8 cellular contexts compared by ENCODE assay signal in the genomic region with DNA sequence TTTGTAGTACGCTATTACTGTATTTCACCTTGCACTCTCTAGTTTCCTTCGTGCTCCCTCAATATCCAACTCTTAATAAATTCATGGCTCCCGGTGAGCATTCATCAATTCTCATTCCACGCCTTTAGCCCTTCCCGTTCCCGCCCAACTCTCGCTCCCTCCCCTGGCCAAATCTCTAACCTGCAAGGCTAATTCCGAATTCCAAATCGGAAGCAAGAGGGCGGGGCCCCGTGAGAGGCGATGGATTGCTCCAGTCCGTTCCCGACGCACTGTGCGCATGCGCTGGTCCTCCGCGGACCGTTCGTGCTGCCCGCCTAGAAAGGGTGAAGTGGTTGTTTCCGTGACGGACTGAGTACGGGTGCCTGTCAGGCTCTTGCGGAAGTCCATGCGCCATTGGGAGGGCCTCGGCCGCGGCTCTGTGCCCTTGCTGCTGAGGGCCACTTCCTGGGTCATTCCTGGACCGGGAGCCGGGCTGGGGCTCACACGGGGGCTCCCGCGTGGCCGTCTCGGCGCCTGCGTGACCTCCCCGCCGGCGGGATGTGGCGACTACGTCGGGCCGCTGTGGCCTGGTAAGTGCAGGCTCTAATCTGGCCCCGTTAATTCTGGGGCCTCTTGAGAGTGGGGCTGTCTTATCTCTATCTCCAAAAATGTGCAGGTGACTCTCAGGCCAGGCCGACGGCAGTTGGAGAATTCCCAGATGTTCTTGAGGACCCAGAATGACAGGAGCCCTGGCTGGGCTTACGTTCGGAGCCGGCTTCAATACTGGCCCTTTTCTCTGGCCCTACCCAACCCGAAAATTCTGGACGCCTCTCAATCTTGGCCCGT. TPM values are rescaled to one million over a fixed set of nuclear protein-coding genes. Genes with fewer than 3 reads are reported as not detected.
DNase-seq lines count a peak whose midpoint lies in the region; ATAC-seq and TF ChIP-seq lines count a peak whose summit lies in the region.

A gene with protein sequence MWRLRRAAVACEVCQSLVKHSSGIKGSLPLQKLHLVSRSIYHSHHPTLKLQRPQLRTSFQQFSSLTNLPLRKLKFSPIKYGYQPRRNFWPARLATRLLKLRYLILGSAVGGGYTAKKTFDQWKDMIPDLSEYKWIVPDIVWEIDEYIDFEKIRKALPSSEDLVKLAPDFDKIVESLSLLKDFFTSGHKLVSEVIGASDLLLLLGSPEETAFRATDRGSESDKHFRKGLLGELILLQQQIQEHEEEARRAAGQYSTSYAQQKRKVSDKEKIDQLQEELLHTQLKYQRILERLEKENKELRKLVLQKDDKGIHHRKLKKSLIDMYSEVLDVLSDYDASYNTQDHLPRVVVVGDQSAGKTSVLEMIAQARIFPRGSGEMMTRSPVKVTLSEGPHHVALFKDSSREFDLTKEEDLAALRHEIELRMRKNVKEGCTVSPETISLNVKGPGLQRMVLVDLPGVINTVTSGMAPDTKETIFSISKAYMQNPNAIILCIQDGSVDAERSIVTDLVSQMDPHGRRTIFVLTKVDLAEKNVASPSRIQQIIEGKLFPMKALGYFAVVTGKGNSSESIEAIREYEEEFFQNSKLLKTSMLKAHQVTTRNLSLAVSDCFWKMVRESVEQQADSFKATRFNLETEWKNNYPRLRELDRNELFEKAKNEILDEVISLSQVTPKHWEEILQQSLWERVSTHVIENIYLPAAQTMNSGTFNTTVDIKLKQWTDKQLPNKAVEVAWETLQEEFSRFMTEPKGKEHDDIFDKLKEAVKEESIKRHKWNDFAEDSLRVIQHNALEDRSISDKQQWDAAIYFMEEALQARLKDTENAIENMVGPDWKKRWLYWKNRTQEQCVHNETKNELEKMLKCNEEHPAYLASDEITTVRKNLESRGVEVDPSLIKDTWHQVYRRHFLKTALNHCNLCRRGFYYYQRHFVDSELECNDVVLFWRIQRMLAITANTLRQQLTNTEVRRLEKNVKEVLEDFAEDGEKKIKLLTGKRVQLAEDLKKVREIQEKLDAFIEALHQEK (plus strand): TSS at position 368 of the 825 bp plus-strand sequence. CDS start 170 bp downstream, at position 538.

- peaks cover 25% of the 10 kb centered on the region for H3K4me1 Mint-ChIP-seq in activated T-helper 17 cell treated with anti-CD3 and anti-CD28 coated beads, Interleukin-2, amount 50 U/mL, for 72 hours
- H3K4me1 Mint-ChIP-seq in naive thymus-derived CD8-positive, alpha-beta T cell, result peaks cover 24 to 62% (median 54%) of the 10 kb centered on the region in 4 donors

- H3K9ac ChIP-seq in fibroblast of lung (ENCODE audit: insufficient read depth, low read length), result peak within 1 kb of the TSS; percentile 84

- TF ChIP-seq CTCF in LNCaP clone FGC (IDR thresholded peaks at IDR 0.05; ENCODE audit: control insufficient read depth, extremely low read depth, insufficient read depth) (peak; percentile 43), RWPE1 (conservative IDR thresholded peaks at IDR 0.05; ENCODE audit: low read depth) (peak; percentile 46; the same call in 1 of the 2 replicates), fibroblast of lung (conservative IDR thresholded peaks at IDR 0.05 in 1 of 2, IDR thresholded peaks at IDR 0.05 in 1 of 2; ENCODE audit: low read depth in 1 of 2, low read length in 2 of 2) (peak; percentile 18 to 27)

- H3K36me3 ChIP-seq in fibroblast of lung (ENCODE audit: control insufficient read depth, insufficient read depth, low read length), result no peaks in the 10 kb centered on the region

- CTCF ChIA-PET in RWPE1 (lab: Yijun Ruan, JAX), result no interaction called here

- H3K4me3 ChIP-seq in LNCaP clone FGC (ENCODE audit: low read depth, low read length) (peak within 1 kb of the TSS; percentile 72), fibroblast of lung (replicated peaks in 1 of 4; ENCODE audit: control extremely low read depth in 1 of 4, insufficient read depth in 1 of 4, low read depth in 3 of 4, low read length in 4 of 4) (peak within 1 kb of the TSS; percentile 64 to 94 (median 72))

- no peaks in the 10 kb centered on the region for H3K9me3 Mint-ChIP-seq in activated T-helper 17 cell treated with anti-CD3 and anti-CD28 coated beads, Interleukin-2, amount 50 U/mL, for 72 hours
- H3K9me3 Mint-ChIP-seq in naive thymus-derived CD8-positive, alpha-beta T cell, result no peaks in the 10 kb centered on the region

- no peaks in the 10 kb centered on the region for H3K27me3 ChIP-seq in fibroblast of lung (ENCODE audit: control insufficient read depth, insufficient read depth, low read length)

- DNase-seq in EH (ENCODE audit: low read depth) (peak; percentile 99), H4 (ENCODE audit: low spot score) (peak; percentile 100), LNCaP clone FGC (ENCODE audit: low read depth) (peak; percentile 98), RWPE1 (ENCODE audit: low spot score) (peak; percentile 99), fibroblast of lung (ENCODE audit: low read depth in 2 of 2) (peak; percentile 99)
- peak; percentile 74 to 93 (median 85) for DNase-seq in naive thymus-derived CD8-positive, alpha-beta T cell
- peak; percentile 62 to 84 (median 79) for DNase-seq in stimulated activated naive CD4-positive, alpha-beta T cell (lab: John Stamatoyannopoulos, UW)

- peak within 1 kb of the TSS; percentile 82 for H2AFZ ChIP-seq in fibroblast of lung (ENCODE audit: low read length)

- peak within 1 kb of the TSS; percentile 99 for H3K27ac Mint-ChIP-seq in activated T-helper 17 cell treated with anti-CD3 and anti-CD28 coated beads, Interleukin-2, amount 50 U/mL, for 72 hours
- H3K27ac Mint-ChIP-seq in naive thymus-derived CD8-positive, alpha-beta T cell, result peak within 1 kb of the TSS; percentile 94 to 99 (median 97)

- peaks cover 44% of the 10 kb centered on the region for H3K79me2 ChIP-seq in fibroblast of lung (ENCODE audit: control insufficient read depth, insufficient read depth, low read length)

- H3K4me2 ChIP-seq in fibroblast of lung (ENCODE audit: extremely low read depth, insufficient read depth, low read length), result peak within 1 kb of the TSS; percentile 55

- H3K4me1 ChIP-seq in fibroblast of lung (ENCODE audit: control insufficient read depth, extremely low read depth, insufficient read depth, low read length), result no peaks in the 10 kb centered on the region

- H3K27ac ChIP-seq in RWPE1 (peak within 1 kb of the TSS; percentile 85), fibroblast of lung (ENCODE audit: insufficient read depth, low read length) (peak within 1 kb of the TSS; percentile 88)

- POLR2A ChIA-PET in RWPE1 (lab: Yijun Ruan, JAX; ENCODE audit: low non-redundant PET), result no interaction called here
- POLR2A ChIA-PET in naive thymus-derived CD8-positive, alpha-beta T cell (lab: Charles Lee), result no interaction called here

- peak; percentile 90 for ATAC-seq in activated T-helper 17 cell treated with anti-CD3 and anti-CD28 coated beads, Interleukin-2, amount 50 U/mL, for 72 hours (replicated peaks)
- ATAC-seq in naive thymus-derived CD8-positive, alpha-beta T cell, result peak; percentile 87 to 93

- no peaks in the 10 kb centered on the region for H3K9me3 ChIP-seq in fibroblast of lung (ENCODE audit: control insufficient read depth, insufficient read depth, low read depth, low read length)

- no peaks in the 10 kb centered on the region for H4K20me1 ChIP-seq in fibroblast of lung (ENCODE audit: control insufficient read depth, extremely low read depth, insufficient read depth, low read length)

- peaks cover 42% of the 10 kb centered on the region for H3K36me3 Mint-ChIP-seq in activated T-helper 17 cell treated with anti-CD3 and anti-CD28 coated beads, Interleukin-2, amount 50 U/mL, for 72 hours (ENCODE audit: low read depth)
- H3K36me3 Mint-ChIP-seq in naive thymus-derived CD8-positive, alpha-beta T cell, result peaks cover 9 to 17% (median 10%) of the 10 kb centered on the region in 3 donors

- peak within 1 kb of the TSS; percentile 97 for H3K4me3 Mint-ChIP-seq in activated T-helper 17 cell treated with anti-CD3 and anti-CD28 coated beads, Interleukin-2, amount 50 U/mL, for 72 hours
- peak within 1 kb of the TSS; percentile 90 to 99 (median 96) for H3K4me3 Mint-ChIP-seq in naive thymus-derived CD8-positive, alpha-beta T cell

- no peaks in the 10 kb centered on the region for H3K27me3 Mint-ChIP-seq in activated T-helper 17 cell treated with anti-CD3 and anti-CD28 coated beads, Interleukin-2, amount 50 U/mL, for 72 hours
- no peaks in the 10 kb centered on the region for H3K27me3 Mint-ChIP-seq in naive thymus-derived CD8-positive, alpha-beta T cell

RNA-seq across cellular contexts. Expression of the gene that starts here (rescaled TPM):
- 51.9 and 53.6 TPM in 2 replicates for total RNA-seq in H4 (2014; rRNA removed; shearing (Covaris generic))
- total RNA-seq in activated T-helper 17 cell treated with anti-CD3 and anti-CD28 coated beads, Interleukin-2, amount 50 U/mL, for 72 hours, result 100 to 1,000 TPM in 1 of 2 donors, 10 to 100 TPM in 1; 98.5 to 112 TPM
- 53.2 and 63.9 TPM in 2 replicates for total RNA-seq in fibroblast of lung
- 33.2 and 40.6 TPM in 2 replicates for polyA plus RNA-seq in fibroblast of lung
- 32.3 and 35.0 TPM in 2 replicates for polyA plus RNA-seq in fibroblast of lung (2012)
- polyA minus RNA-seq in fibroblast of lung (ENCODE audit: low replicate concordance), result 23.4 and 23.9 TPM in 2 replicates
- 10 to 100 TPM; 51.7 to 54.4 TPM for total RNA-seq in naive thymus-derived CD8-positive, alpha-beta T cell
- polyA plus RNA-seq in naive thymus-derived CD8-positive, alpha-beta T cell, result 10 to 100 TPM; 21.5 to 26.5 (median 24.4) TPM

Comparison
In these comparisons a context has a peak if more than half of its experiments do, and no peak if none do; other contexts are left out.
1. Peak in every context shown above with its lines: DNase-seq, ATAC-seq, H3K4me3 ChIP-seq and H3K27ac ChIP-seq.